Comparison of ENCODE assay signal across 1 cellular context in genomic region chr22:17258015-17258827, GRCh38.
TF ChIP-seq lines count a peak whose summit lies in the region.

No MANE protein-coding gene starts in this region.

TF ChIP-seq in GM12878, 131 proteins besides CTCF, POLR2A, EP300 and RAD21 (continued from another document and continues in another):
- TF ChIP-seq IRF5 (IDR thresholded peaks at IDR 0.05; ENCODE audit: borderline replicate concordance) (no peak), CHD1 (IDR thresholded peaks at IDR 0.05; ENCODE audit: low read depth, low read length) (no peak), JUND (IDR thresholded peaks at IDR 0.05; ENCODE audit: low read depth, low read length) (no peak), PKNOX1 (IDR thresholded peaks at IDR 0.05) (peak; percentile 49; the same call in 1 of the 2 replicates), RELB (IDR thresholded peaks at IDR 0.05; ENCODE audit: low read depth) (peak; percentile 82), FOS (IDR thresholded peaks at IDR 0.05; ENCODE audit: borderline replicate concordance, extremely low read depth, insufficient read length) (no peak), ZSCAN29 (IDR thresholded peaks at IDR 0.05) (no peak), BCLAF1 (IDR thresholded peaks at IDR 0.05) (no peak), MLLT1 (IDR thresholded peaks at IDR 0.05) (peak; percentile 89), HDAC2 (IDR thresholded peaks at IDR 0.05) (no peak), MTA3 (IDR thresholded peaks at IDR 0.05; ENCODE audit: borderline replicate concordance, low read length) (peak; percentile 81; the same call in 1 of the 2 replicates), SMAD5 (IDR thresholded peaks at IDR 0.05; ENCODE audit: low read depth) (no peak), EZH2 (IDR thresholded peaks at IDR 0.05; ENCODE audit: borderline replicate concordance, control insufficient read depth, low read depth, low read length) (no peak), KDM1A (IDR thresholded peaks at IDR 0.05; ENCODE audit: borderline replicate concordance) (no peak), CBX3 (IDR thresholded peaks at IDR 0.05; ENCODE audit: borderline replicate concordance, low read depth) (no peak), KLF5 (IDR thresholded peaks at IDR 0.05; ENCODE audit: partially characterized antibody) (no peak), SKIL (IDR thresholded peaks at IDR 0.05; ENCODE audit: low read depth, poor library complexity, severe bottlenecking) (peak; percentile 85), ZNF24 (IDR thresholded peaks at IDR 0.05) (peak; percentile 63), MYB (IDR thresholded peaks at IDR 0.05; ENCODE audit: borderline replicate concordance, low read depth, low read length) (no peak), ATF3 (IDR thresholded peaks at IDR 0.05; ENCODE audit: borderline replicate concordance, extremely low read depth, low read depth, low read length) (no peak), HSF1 (IDR thresholded peaks at IDR 0.05; ENCODE audit: low read depth, low read length) (no peak), ASH2L (IDR thresholded peaks at IDR 0.05; ENCODE audit: borderline replicate concordance, low read depth) (no peak), BCL11A (IDR thresholded peaks at IDR 0.05; ENCODE audit: low read depth, low read length) (peak; percentile 90), FOXM1 (IDR thresholded peaks at IDR 0.05; ENCODE audit: low read depth, low read length) (peak; percentile 77), POLR2AphosphoS2 (IDR thresholded peaks at IDR 0.05; ENCODE audit: low read depth, low read length) (no peak), RB1 (IDR thresholded peaks at IDR 0.05; ENCODE audit: borderline replicate concordance) (no peak), MYC (IDR thresholded peaks at IDR 0.05; ENCODE audit: insufficient read depth, insufficient read length, insufficient replicate concordance, low read length, severe bottlenecking) (no peak), SIN3A (IDR thresholded peaks at IDR 0.05; ENCODE audit: low read depth, low read length) (peak; percentile 95), SUZ12 (IDR thresholded peaks at IDR 0.05; ENCODE audit: unreplicated experiment) (no peak)
- TF ChIP-seq, protein P1, sequence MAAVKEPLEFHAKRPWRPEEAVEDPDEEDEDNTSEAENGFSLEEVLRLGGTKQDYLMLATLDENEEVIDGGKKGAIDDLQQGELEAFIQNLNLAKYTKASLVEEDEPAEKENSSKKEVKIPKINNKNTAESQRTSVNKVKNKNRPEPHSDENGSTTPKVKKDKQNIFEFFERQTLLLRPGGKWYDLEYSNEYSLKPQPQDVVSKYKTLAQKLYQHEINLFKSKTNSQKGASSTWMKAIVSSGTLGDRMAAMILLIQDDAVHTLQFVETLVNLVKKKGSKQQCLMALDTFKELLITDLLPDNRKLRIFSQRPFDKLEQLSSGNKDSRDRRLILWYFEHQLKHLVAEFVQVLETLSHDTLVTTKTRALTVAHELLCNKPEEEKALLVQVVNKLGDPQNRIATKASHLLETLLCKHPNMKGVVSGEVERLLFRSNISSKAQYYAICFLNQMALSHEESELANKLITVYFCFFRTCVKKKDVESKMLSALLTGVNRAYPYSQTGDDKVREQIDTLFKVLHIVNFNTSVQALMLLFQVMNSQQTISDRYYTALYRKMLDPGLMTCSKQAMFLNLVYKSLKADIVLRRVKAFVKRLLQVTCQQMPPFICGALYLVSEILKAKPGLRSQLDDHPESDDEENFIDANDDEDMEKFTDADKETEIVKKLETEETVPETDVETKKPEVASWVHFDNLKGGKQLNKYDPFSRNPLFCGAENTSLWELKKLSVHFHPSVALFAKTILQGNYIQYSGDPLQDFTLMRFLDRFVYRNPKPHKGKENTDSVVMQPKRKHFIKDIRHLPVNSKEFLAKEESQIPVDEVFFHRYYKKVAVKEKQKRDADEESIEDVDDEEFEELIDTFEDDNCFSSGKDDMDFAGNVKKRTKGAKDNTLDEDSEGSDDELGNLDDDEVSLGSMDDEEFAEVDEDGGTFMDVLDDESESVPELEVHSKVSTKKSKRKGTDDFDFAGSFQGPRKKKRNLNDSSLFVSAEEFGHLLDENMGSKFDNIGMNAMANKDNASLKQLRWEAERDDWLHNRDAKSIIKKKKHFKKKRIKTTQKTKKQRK (IDR thresholded peaks at IDR 0.05; ENCODE audit: low read depth, low read length), result no peak
- TF ChIP-seq, protein P2, sequence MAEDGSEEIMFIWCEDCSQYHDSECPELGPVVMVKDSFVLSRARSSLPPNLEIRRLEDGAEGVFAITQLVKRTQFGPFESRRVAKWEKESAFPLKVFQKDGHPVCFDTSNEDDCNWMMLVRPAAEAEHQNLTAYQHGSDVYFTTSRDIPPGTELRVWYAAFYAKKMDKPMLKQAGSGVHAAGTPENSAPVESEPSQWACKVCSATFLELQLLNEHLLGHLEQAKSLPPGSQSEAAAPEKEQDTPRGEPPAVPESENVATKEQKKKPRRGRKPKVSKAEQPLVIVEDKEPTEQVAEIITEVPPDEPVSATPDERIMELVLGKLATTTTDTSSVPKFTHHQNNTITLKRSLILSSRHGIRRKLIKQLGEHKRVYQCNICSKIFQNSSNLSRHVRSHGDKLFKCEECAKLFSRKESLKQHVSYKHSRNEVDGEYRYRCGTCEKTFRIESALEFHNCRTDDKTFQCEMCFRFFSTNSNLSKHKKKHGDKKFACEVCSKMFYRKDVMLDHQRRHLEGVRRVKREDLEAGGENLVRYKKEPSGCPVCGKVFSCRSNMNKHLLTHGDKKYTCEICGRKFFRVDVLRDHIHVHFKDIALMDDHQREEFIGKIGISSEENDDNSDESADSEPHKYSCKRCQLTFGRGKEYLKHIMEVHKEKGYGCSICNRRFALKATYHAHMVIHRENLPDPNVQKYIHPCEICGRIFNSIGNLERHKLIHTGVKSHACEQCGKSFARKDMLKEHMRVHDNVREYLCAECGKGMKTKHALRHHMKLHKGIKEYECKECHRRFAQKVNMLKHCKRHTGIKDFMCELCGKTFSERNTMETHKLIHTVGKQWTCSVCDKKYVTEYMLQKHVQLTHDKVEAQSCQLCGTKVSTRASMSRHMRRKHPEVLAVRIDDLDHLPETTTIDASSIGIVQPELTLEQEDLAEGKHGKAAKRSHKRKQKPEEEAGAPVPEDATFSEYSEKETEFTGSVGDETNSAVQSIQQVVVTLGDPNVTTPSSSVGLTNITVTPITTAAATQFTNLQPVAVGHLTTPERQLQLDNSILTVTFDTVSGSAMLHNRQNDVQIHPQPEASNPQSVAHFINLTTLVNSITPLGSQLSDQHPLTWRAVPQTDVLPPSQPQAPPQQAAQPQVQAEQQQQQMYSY (CRISPR knock-in tag; IDR thresholded peaks at IDR 0.05), result no peak
- TF ChIP-seq, protein P3, sequence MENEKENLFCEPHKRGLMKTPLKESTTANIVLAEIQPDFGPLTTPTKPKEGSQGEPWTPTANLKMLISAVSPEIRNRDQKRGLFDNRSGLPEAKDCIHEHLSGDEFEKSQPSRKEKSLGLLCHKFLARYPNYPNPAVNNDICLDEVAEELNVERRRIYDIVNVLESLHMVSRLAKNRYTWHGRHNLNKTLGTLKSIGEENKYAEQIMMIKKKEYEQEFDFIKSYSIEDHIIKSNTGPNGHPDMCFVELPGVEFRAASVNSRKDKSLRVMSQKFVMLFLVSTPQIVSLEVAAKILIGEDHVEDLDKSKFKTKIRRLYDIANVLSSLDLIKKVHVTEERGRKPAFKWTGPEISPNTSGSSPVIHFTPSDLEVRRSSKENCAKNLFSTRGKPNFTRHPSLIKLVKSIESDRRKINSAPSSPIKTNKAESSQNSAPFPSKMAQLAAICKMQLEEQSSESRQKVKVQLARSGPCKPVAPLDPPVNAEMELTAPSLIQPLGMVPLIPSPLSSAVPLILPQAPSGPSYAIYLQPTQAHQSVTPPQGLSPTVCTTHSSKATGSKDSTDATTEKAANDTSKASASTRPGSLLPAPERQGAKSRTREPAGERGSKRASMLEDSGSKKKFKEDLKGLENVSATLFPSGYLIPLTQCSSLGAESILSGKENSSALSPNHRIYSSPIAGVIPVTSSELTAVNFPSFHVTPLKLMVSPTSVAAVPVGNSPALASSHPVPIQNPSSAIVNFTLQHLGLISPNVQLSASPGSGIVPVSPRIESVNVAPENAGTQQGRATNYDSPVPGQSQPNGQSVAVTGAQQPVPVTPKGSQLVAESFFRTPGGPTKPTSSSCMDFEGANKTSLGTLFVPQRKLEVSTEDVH (IDR thresholded peaks at IDR 0.05; ENCODE audit: low read depth, partially characterized antibody), result no peak
